In genomic region chr9:76701441-76702031, GRCh38 we compare ENCODE assay signal across 1 cellular context.
A peak's percentile ranks its signal among the peaks of the same experiment; 100 is the strongest.
TF ChIP-seq lines count a peak whose summit lies in the region.

No MANE protein-coding gene starts in this region.

TF ChIP-seq in SK-N-SH, 30 proteins besides CTCF, POLR2A, EP300 and RAD21:
- TF ChIP-seq ZBTB33 (IDR thresholded peaks at IDR 0.05; ENCODE audit: borderline replicate concordance, low read depth) = no peak
- TF ChIP-seq CHD2 (IDR thresholded peaks at IDR 0.05; ENCODE audit: low read length, partially characterized antibody) = no peak
- peak; percentile 31; the same call in 1 of the 2 replicates for TF ChIP-seq JUND (IDR thresholded peaks at IDR 0.05)
- 0 out of 2 replicates have a peak, but pooled peaks have one; percentile 19 for TF ChIP-seq YY1 (IDR thresholded peaks at IDR 0.05; ENCODE audit: low read depth)
- TF ChIP-seq ELF1 (IDR thresholded peaks at IDR 0.05) = no peak
- no peak for TF ChIP-seq NRF1 (IDR thresholded peaks at IDR 0.05; ENCODE audit: low read depth, low read length)
- TF ChIP-seq GATA2 (CRISPR knock-in tag; IDR thresholded peaks at IDR 0.05) = no peak
- peak; percentile 73; the same call in 1 of the 2 replicates for TF ChIP-seq TCF12 (IDR thresholded peaks at IDR 0.05)
- no peak for TF ChIP-seq RXRA (IDR thresholded peaks at IDR 0.05; ENCODE audit: borderline replicate concordance, low read depth)
- TF ChIP-seq PBX3 (IDR thresholded peaks at IDR 0.05) = peak; percentile 71
- no peak for TF ChIP-seq IRF3 (IDR thresholded peaks at IDR 0.05; ENCODE audit: low read depth, low read length)
- peak; percentile 22; the same call in 1 of the 2 replicates for TF ChIP-seq NFIC (IDR thresholded peaks at IDR 0.05; ENCODE audit: borderline replicate concordance)
